21 cellular contexts compared by ENCODE assay signal in the genomic region with DNA sequence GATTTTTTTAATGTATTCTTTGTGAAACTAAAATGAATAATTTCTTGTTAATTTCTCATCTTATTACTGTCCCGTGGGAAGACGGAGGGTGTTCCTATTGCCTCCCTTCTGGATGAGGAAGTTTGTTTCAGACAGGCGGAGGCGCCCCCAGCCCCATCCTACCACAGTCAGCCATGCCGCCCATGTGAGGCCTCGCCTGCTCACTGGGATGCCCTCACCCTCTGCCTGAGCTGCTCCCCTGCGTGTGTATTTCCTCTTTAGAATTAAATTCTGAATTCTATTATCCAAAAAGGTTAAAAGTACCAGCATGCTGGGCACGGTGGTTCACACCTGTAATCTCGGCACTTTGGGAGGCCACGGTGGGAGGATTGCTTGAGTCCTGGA. TPM values are rescaled to one million over a fixed set of nuclear protein-coding genes. Genes with fewer than 3 reads are reported as not detected.
DNase-seq lines count a peak whose midpoint lies in the region; ATAC-seq and FAIRE-seq lines count a peak whose summit lies in the region.
"Had no signal": no experiment of that assay in that cellular context is flagged by ENCODE, and none has a peak within 500 bp of the region (broad histone marks: within the 10 kb centered on the region; RNA-seq: fewer than 3 reads in every experiment).

No MANE protein-coding gene starts in this region.

- peaks cover 3% of the 10 kb centered on the region for H3K36me3 Mint-ChIP-seq in T-helper 17 cell (ENCODE audit: low read depth)

- H2AFZ ChIP-seq in mesenchymal stem cell (ENCODE audit: low read depth, low read length), result no peak overlapping the region

- H3K27me3 Mint-ChIP-seq in T-helper 17 cell, result no peaks in the 10 kb centered on the region
- H3K27me3 Mint-ChIP-seq: CD4-positive, alpha-beta T cell had no signal

- H3K23ac ChIP-seq in mesenchymal stem cell (ENCODE audit: low read length in 2 of 2), result no peak overlapping the region

- H3K4me2 ChIP-seq in BLaER1, result no peak overlapping the region
- H3K4me2 ChIP-seq in mesenchymal stem cell (ENCODE audit: low read length, poor library complexity, severe bottlenecking), result no peak overlapping the region

- H2BK12ac ChIP-seq in mesenchymal stem cell (ENCODE audit: low read length in 2 of 2), result no peak overlapping the region

- H3K4me1 ChIP-seq in BLaER1, result peaks cover 21% of the 10 kb centered on the region
- H3K4me1 ChIP-seq in mesenchymal stem cell (ENCODE audit: control insufficient read depth, insufficient read depth, low read depth, low read length), result peaks cover 4% of the 10 kb centered on the region
- H3K4me1 ChIP-seq in skeletal muscle tissue (ENCODE audit: control insufficient read depth in 3 of 3, insufficient read depth in 3 of 3, low read length in 3 of 3), result peaks cover 8 to 20% (median 15%) of the 10 kb centered on the region in 3 donors
- H3K4me1 ChIP-seq: BE2C had no signal

- no peak overlapping the region for H2BK120ac ChIP-seq in mesenchymal stem cell (ENCODE audit: low read depth, low read length)

- H3K27ac ChIP-seq in BLaER1 (no peak overlapping the region), mesenchymal stem cell (ENCODE audit: low read length, poor library complexity, severe bottlenecking) (no peak overlapping the region), skeletal muscle tissue (ENCODE audit: low read depth, low read length) (peak overlapping the region; percentile 79)

- H3K79me1 ChIP-seq in mesenchymal stem cell (replicated peaks; ENCODE audit: low read length, poor library complexity, severe bottlenecking), result peaks cover 11% of the 10 kb centered on the region

- FAIRE-seq in frontal cortex (lab: Jason Lieb, UNC), result no peak
- FAIRE-seq: A204.1, HepG2 had no signal

- H3K4me1 Mint-ChIP-seq in T-helper 17 cell, result peaks cover 10% of the 10 kb centered on the region

- H4K91ac ChIP-seq in mesenchymal stem cell (ENCODE audit: low read length), result no peak overlapping the region

- H3K4ac ChIP-seq in mesenchymal stem cell (ENCODE audit: low read depth in 1 of 2, low read length in 2 of 2), result no peak overlapping the region

- H3K27ac Mint-ChIP-seq in T-helper 17 cell, result peak overlapping the region; percentile 65
- H3K27ac Mint-ChIP-seq: CD4-positive, alpha-beta T cell had no signal

- H3K14ac ChIP-seq in mesenchymal stem cell (ENCODE audit: low read length in 2 of 2), result no peak overlapping the region

- H3K9ac ChIP-seq in BLaER1 (peak overlapping the region; percentile 8; the same call in 1 of the 2 replicates), mesenchymal stem cell (ENCODE audit: low read length) (peak overlapping the region; percentile 22), skeletal muscle tissue (ENCODE audit: low read depth in 1 of 3, low read length in 3 of 3) (peak overlapping the region in 2 of 3 donors; percentile 16 to 70)

- H3K4me3 Mint-ChIP-seq in T-helper 17 cell, result no peak overlapping the region
- H3K4me3 Mint-ChIP-seq: CD4-positive, alpha-beta T cell; H9 had no signal

- H3K9me3 ChIP-seq in BLaER1, result no peaks in the 10 kb centered on the region
- no peaks in the 10 kb centered on the region for H3K9me3 ChIP-seq in T-helper 17 cell (ENCODE audit: control insufficient read depth, low read length, poor library complexity, severe bottlenecking)
- H3K9me3 ChIP-seq in mesenchymal stem cell (ENCODE audit: control insufficient read depth, low read length), result no peaks in the 10 kb centered on the region
- H3K9me3 ChIP-seq in skeletal muscle tissue (ENCODE audit: control insufficient read depth in 3 of 3, low read length in 3 of 3), result no peaks in the 10 kb centered on the region
- H3K9me3 ChIP-seq: BE2C, Caco-2 had no signal

- H2AK5ac ChIP-seq in mesenchymal stem cell (ENCODE audit: low read length, severe bottlenecking), result no peak overlapping the region

- DNase-seq in T-helper 17 cell, result no peak
- DNase-seq in mesenchymal stem cell, result no peak
- DNase-seq in GM03348 (ENCODE audit: low spot score), result no peak
- no peak for DNase-seq in frontal cortex (ENCODE audit: low spot score in 2 of 2)
- no peak for DNase-seq in medulla oblongata (ENCODE audit: extremely low spot score)
- DNase-seq: BE2C; Caco-2; CD4-positive, alpha-beta T cell; DMS53; EL; H9; KBM-7; NCI-H1105; NCI-H2081; NCI-H446 treated with DMSO at 0.1 percent for 48 hours; NCI-H69 had no signal

- no peak overlapping the region for H2BK15ac ChIP-seq in mesenchymal stem cell (ENCODE audit: low read depth, poor library complexity, severe bottlenecking)

- no peak overlapping the region for H2BK5ac ChIP-seq in mesenchymal stem cell (ENCODE audit: low read depth, low read length, poor library complexity, severe bottlenecking)

- no peak for ATAC-seq in T-helper 17 cell
- ATAC-seq: HepG2 had no signal

- 99% methylated on average over 10 of the region's 10 CpGs for WGBS in mesenchymal stem cell

- no peak overlapping the region for H4K8ac ChIP-seq in mesenchymal stem cell (ENCODE audit: low read length)

- H3K4me3 ChIP-seq in BLaER1 (no peak overlapping the region), mesenchymal stem cell (ENCODE audit: insufficient read depth in 1 of 2, low read depth in 1 of 2, low read length in 2 of 2) (no peak overlapping the region), skeletal muscle tissue (ENCODE audit: low read length in 3 of 3) (no peak overlapping the region)

- no peaks in the 10 kb centered on the region for H3K27me3 ChIP-seq in BLaER1
- H3K27me3 ChIP-seq in mesenchymal stem cell (ENCODE audit: control insufficient read depth in 1 of 2, insufficient read depth in 1 of 2, low read length in 2 of 2), result no peaks in the 10 kb centered on the region
- H3K27me3 ChIP-seq in skeletal muscle tissue (ENCODE audit: control insufficient read depth in 3 of 3, insufficient read depth in 3 of 3, low read length in 3 of 3), result no peaks in the 10 kb centered on the region
- H3K27me3 ChIP-seq: BE2C had no signal

- H3K18ac ChIP-seq in mesenchymal stem cell (ENCODE audit: low read depth in 1 of 2, low read length in 2 of 2), result no peak overlapping the region

- no peaks in the 10 kb centered on the region for H4K20me1 ChIP-seq in BLaER1

- H3K36me3 ChIP-seq in BLaER1 (peaks cover 79% of the 10 kb centered on the region), mesenchymal stem cell (ENCODE audit: control insufficient read depth in 1 of 2, insufficient read depth in 2 of 2, low read depth in 1 of 2, low read length in 2 of 2) (peaks cover 59 to 69% of the 10 kb centered on the region in 2 experiments), skeletal muscle tissue (ENCODE audit: control insufficient read depth in 3 of 3, insufficient read depth in 3 of 3, low read length in 3 of 3) (peaks cover 32 to 41% (median 39%) of the 10 kb centered on the region in 3 donors)

RNA-seq across cellular contexts. Expression of a gene that starts 14.0 kb away (rescaled TPM):
- 10 to 100 TPM; 20.4 to 27.7 TPM for total RNA-seq in T-helper 17 cell
- polyA plus RNA-seq in mesenchymal stem cell (2013, experiment 1 of 2), result 11.7 TPM
- 11.8 TPM for polyA plus RNA-seq in mesenchymal stem cell (2013, experiment 2 of 2)
- total RNA-seq in skeletal muscle tissue, result 9.4 TPM
- 28.9 TPM for total RNA-seq in frontal cortex

RNA-seq across cellular contexts. Expression of a gene that starts 14.3 kb away (rescaled TPM):
- total RNA-seq in T-helper 17 cell, result 100 to 1,000 TPM; 123 to 145 TPM
- polyA plus RNA-seq in mesenchymal stem cell (2013, experiment 1 of 2), result 488 TPM
- 495 TPM for polyA plus RNA-seq in mesenchymal stem cell (2013, experiment 2 of 2)
- 247 TPM for total RNA-seq in skeletal muscle tissue
- total RNA-seq in frontal cortex, result 106 TPM

RNA-seq across cellular contexts. Expression of a gene that starts 26.7 kb away (rescaled TPM):
- total RNA-seq in T-helper 17 cell (10 to 100 TPM; 11.7 to 14.9 TPM), skeletal muscle tissue (4.2 TPM), frontal cortex (1.2 TPM)
- polyA plus RNA-seq in mesenchymal stem cell (2013, experiment 1 of 2), result 12.9 TPM
- polyA plus RNA-seq in mesenchymal stem cell (2013, experiment 2 of 2), result 12.0 TPM
- total RNA-seq: OCI-LY7 had no signal

RNA-seq across cellular contexts. Expression of a gene that starts 48.6 kb away (rescaled TPM):
- 10 to 100 TPM; 13.7 to 19.1 TPM for total RNA-seq in T-helper 17 cell
- polyA plus RNA-seq in mesenchymal stem cell (2013, experiment 1 of 2), result 30.1 TPM
- 29.8 TPM for polyA plus RNA-seq in mesenchymal stem cell (2013, experiment 2 of 2)
- 20.9 TPM for total RNA-seq in skeletal muscle tissue
- 12.6 TPM for total RNA-seq in frontal cortex

RNA-seq across cellular contexts. Expression of a gene that starts 48.7 kb away (rescaled TPM):
- 1 to 10 TPM; 8.9 to 9.3 TPM for total RNA-seq in T-helper 17 cell
- polyA plus RNA-seq in mesenchymal stem cell (2013, experiment 1 of 2), result 6.8 TPM
- polyA plus RNA-seq in mesenchymal stem cell (2013, experiment 2 of 2), result 6.8 TPM
- 1.0 TPM for total RNA-seq in skeletal muscle tissue
- total RNA-seq in frontal cortex, result 2.4 TPM
